Comparison of ENCODE assay signal across 18 cellular contexts in the genomic region with DNA sequence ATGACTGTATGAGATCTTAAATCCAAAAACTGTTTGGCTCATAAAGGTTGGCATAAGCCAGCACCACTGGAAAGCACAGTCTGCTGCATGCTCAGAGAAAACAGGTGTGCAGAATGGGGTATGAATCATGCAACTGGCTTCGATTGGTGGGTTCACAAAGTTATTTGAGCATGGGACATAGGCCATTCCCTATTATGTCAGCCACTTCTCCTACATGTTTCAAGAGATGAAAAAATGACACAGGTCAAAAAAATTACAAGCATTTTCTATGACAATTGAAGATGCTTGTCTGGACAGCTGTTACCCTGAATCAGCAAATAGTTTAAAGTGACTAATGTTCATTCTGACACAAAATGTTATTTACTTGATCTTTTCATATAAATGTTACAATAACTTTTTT.
A peak's percentile ranks its signal among the peaks of the same experiment; 100 is the strongest.
DNase-seq lines count a peak whose midpoint lies in the region; ATAC-seq and TF ChIP-seq lines count a peak whose summit lies in the region.
"Had no signal": no experiment of that assay in that cellular context is flagged by ENCODE, and none has a peak within 500 bp of the region (broad histone marks: within the 10 kb centered on the region; RNA-seq: fewer than 3 reads in every experiment).

No MANE protein-coding gene starts in this region.

- ATAC-seq in HG03432 (IDR thresholded peaks at IDR 0.05; ENCODE audit: unreplicated experiment), result no peak
- ATAC-seq: activated T-cell treated with anti-CD3 and anti-CD28 coated beads, Interleukin-2, amount 50 U/mL, for 72 hours had no signal

- DNase-seq in 8988T, result peak; percentile 10
- peak; percentile 64 for DNase-seq in HT1080 (ENCODE audit: low read depth)
- DNase-seq in astrocyte of the spinal cord (ENCODE audit: low read depth, low spot score), result peak; percentile 51
- DNase-seq in iris pigment epithelial cell (ENCODE audit: low read depth), result peak; percentile 62
- DNase-seq in germinal center (ENCODE audit: low spot score), result no peak
- DNase-seq in activated CD4-positive, alpha-beta T cell treated with anti-CD3 and anti-CD28 coated beads, Interleukin-2, amount 50 U/mL, for 1 hour, result no peak
- no peak for DNase-seq in NCI-H2227 (lab: John Stamatoyannopoulos, UW; ENCODE audit: unreplicated experiment)
- DNase-seq: activated CD4-positive, alpha-beta T cell treated with anti-CD3 and anti-CD28 coated beads for 4 hours; activated T-cell treated with anti-CD3 and anti-CD28 coated beads, Interleukin-2, amount 50 U/mL, for 72 hours; dermis blood vessel endothelial cell; foreskin melanocyte; NCI-H1105; NCI-H2227 treated with DMSO at 0.1 percent for 48 hours; occipital lobe; PC-9; T-helper 2 cell had no signal

- in situ Hi-C loops in astrocyte of the spinal cord (cut with HindIII; ENCODE audit: low sequenced_read_pairs), result no loop called here

- TF ChIP-seq CTCF in astrocyte of the spinal cord (IDR thresholded peaks at IDR 0.05; ENCODE audit: low read depth, low read length), result no peak

- H3K4me3 ChIP-seq in astrocyte of the spinal cord (ENCODE audit: low read depth, low read length), result no peak overlapping the region
- H3K4me3 ChIP-seq: PC-9, suprapubic skin had no signal

Comparison
In these comparisons a context has a peak if more than half of its experiments do, and no peak if none do; other contexts are left out.
1. DNase-seq: peak in 8988T (single experiment), HT1080 (single experiment), astrocyte of the spinal cord (single experiment) and iris pigment epithelial cell (single experiment); none in germinal center (single experiment), activated CD4-positive, alpha-beta T cell treated with anti-CD3 and anti-CD28 coated beads, Interleukin-2, amount 50 U/mL, for 1 hour (single experiment) and NCI-H2227 (single experiment).